ENCODE assay signal across 8 cellular contexts in the genomic region with DNA sequence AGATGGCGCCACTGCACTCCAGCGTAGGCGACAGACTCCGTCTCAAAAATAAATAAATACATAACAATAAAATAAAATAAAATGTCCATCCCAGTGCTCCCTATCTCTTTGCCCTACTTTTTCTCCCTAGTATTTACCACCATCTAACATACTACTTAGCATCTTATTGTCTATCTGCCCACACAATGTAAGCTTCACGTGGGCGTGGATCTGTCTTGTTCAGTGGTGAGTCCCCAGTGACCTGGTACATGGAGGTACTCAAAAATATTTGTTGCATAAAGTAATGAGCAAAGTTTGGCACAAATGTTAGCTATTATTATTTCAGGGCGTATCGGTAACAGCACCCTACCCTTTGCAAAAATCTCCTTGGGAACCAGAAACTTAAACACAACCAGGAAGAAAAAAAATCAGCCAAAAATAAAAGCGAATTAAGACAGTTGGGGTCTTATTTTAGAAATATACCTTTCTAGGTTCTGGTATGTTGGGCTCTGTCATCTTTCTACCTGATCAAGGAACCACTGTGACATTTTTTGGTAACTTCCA. TPM values are rescaled to one million over a fixed set of nuclear protein-coding genes. Genes with fewer than 3 reads are reported as not detected.
DNase-seq lines count a peak whose midpoint lies in the region; ATAC-seq and TF ChIP-seq lines count a peak whose summit lies in the region.

No MANE protein-coding gene starts in this region.

- no peaks in the 10 kb centered on the region for H3K27me3 ChIP-seq in BE2C
- no peaks in the 10 kb centered on the region for H3K27me3 ChIP-seq in Loucy (ENCODE audit: insufficient read depth, low read length, poor library complexity, severe bottlenecking)
- H3K27me3 ChIP-seq in colonic mucosa, result no peaks in the 10 kb centered on the region

- no peak for TF ChIP-seq CTCF in BE2C (IDR thresholded peaks at IDR 0.05; ENCODE audit: low read depth, low read length)
- TF ChIP-seq CTCF in Loucy (conservative IDR thresholded peaks at IDR 0.05; ENCODE audit: low read length), result no peak
- no peak for TF ChIP-seq CTCF in colonic mucosa (IDR thresholded peaks at IDR 0.05)
- TF ChIP-seq CTCF in natural killer cell (IDR thresholded peaks at IDR 0.05), result no peak

- peak overlapping the region; percentile 18 for H3K27ac ChIP-seq in colonic mucosa

- no peaks in the 10 kb centered on the region for H3K9me2 ChIP-seq in Loucy (replicated peaks; ENCODE audit: low read depth, low read length)

- no peaks in the 10 kb centered on the region for H3K9me3 ChIP-seq in BE2C
- no peaks in the 10 kb centered on the region for H3K9me3 ChIP-seq in Loucy (ENCODE audit: insufficient read depth, low read depth, low read length)
- H3K9me3 ChIP-seq in colonic mucosa, result no peaks in the 10 kb centered on the region

- H3K4me1 Mint-ChIP-seq in natural killer cell, result peaks cover 4 to 9% of the 10 kb centered on the region in 2 donors

- H3K9ac ChIP-seq in Loucy (ENCODE audit: low read depth, low read length, poor library complexity, severe bottlenecking) (peak overlapping the region; percentile 77), colonic mucosa (ENCODE audit: low read depth in 2 of 2, low read length in 2 of 2) (peak overlapping the region; percentile 24 to 68)

- peaks cover 4 to 6% of the 10 kb centered on the region in 2 donors for H3K27me3 Mint-ChIP-seq in natural killer cell (ENCODE audit: low read depth in 2 of 2)

- H3K4me3 ChIP-seq in BE2C (ENCODE audit: low read depth, low read length), result peak overlapping the region; percentile 82
- H3K4me3 ChIP-seq in Loucy (ENCODE audit: low read length, poor library complexity, severe bottlenecking), result peak overlapping the region; percentile 76
- H3K4me3 ChIP-seq in colonic mucosa, result peak overlapping the region; percentile 83

- no peaks in the 10 kb centered on the region for H3K36me3 Mint-ChIP-seq in natural killer cell

- H3K79me2 ChIP-seq in Loucy (ENCODE audit: insufficient read depth, low read length), result no peaks in the 10 kb centered on the region

- no peaks in the 10 kb centered on the region for H4K20me1 ChIP-seq in Loucy (ENCODE audit: insufficient read depth, low read length, poor library complexity, severe bottlenecking)

- peak overlapping the region; percentile 95 for H2AFZ ChIP-seq in Loucy (ENCODE audit: low read length)

- ATAC-seq in natural killer cell, result no peak

- intact Hi-C loops in colonic mucosa (cut with DNase I), result no loop called here
- intact Hi-C loops in natural killer cell (cut with micrococcal nuclease), result loop anchor here (1.0 kb wide), 1 partner anchor 17 kb away; no protein-coding TSS in a partner anchor

- DNase-seq in BE2C, result no peak
- DNase-seq in colonic mucosa, result no peak
- no peak for DNase-seq in natural killer cell
- no peak for DNase-seq in HuH-7.5 (ENCODE audit: low spot score)
- no peak for DNase-seq in T1000 (lab: John Stamatoyannopoulos, UW)
- DNase-seq in epidermal melanocyte (ENCODE audit: insufficient read length, low spot score), result no peak
- no peak for DNase-seq in NCI-H146 (lab: John Stamatoyannopoulos, UW)

- no peaks in the 10 kb centered on the region for H3K9me3 Mint-ChIP-seq in natural killer cell

- H3K4me2 ChIP-seq in Loucy (ENCODE audit: low read depth, low read length, poor library complexity, severe bottlenecking), result peak overlapping the region; percentile 97

- H3K4me1 ChIP-seq in BE2C (no peaks in the 10 kb centered on the region; the same call in 1 of the 2 replicates), Loucy (ENCODE audit: insufficient read depth, low read length, poor library complexity, severe bottlenecking) (peaks cover 27% of the 10 kb centered on the region), colonic mucosa (no peaks in the 10 kb centered on the region)

- peak overlapping the region; percentile 76 for H3K4me3 Mint-ChIP-seq in natural killer cell

- no peaks in the 10 kb centered on the region for H3K36me3 ChIP-seq in BE2C
- no peaks in the 10 kb centered on the region for H3K36me3 ChIP-seq in Loucy (ENCODE audit: insufficient read depth, low read length)
- H3K36me3 ChIP-seq in colonic mucosa, result no peaks in the 10 kb centered on the region

- no peak overlapping the region for H3K27ac Mint-ChIP-seq in natural killer cell

- no peaks in the 10 kb centered on the region for H3F3A ChIP-seq in Loucy (ENCODE audit: low read depth)

RNA-seq across cellular contexts. Expression of gene NENF, which starts 0.5 kb away (rescaled TPM):
- 73.7 TPM for polyA plus RNA-seq in BE2C (2012; ENCODE audit: insufficient read depth, insufficient read length, low read depth)
- total RNA-seq in colonic mucosa, result 10 to 100 TPM; 43.4 to 43.9 TPM
- 10 to 100 TPM in 2 of 3 donors, 1 to 10 TPM in 1; 7.2 to 14.0 (median 12.2) TPM for total RNA-seq in natural killer cell

RNA-seq across cellular contexts. Expression of gene PACC1, which starts 17.5 kb away (rescaled TPM):
- polyA plus RNA-seq in BE2C (2012; ENCODE audit: insufficient read depth, insufficient read length, low read depth), result 33.4 TPM
- total RNA-seq in colonic mucosa (1 to 10 TPM; 2.6 to 3.1 TPM), natural killer cell (10 to 100 TPM in 2 of 3 donors, 1 to 10 TPM in 1; 5.0 to 14.2 (median 11.4) TPM)
